ENCODE assay signal across 30 cellular contexts in the genomic region with DNA sequence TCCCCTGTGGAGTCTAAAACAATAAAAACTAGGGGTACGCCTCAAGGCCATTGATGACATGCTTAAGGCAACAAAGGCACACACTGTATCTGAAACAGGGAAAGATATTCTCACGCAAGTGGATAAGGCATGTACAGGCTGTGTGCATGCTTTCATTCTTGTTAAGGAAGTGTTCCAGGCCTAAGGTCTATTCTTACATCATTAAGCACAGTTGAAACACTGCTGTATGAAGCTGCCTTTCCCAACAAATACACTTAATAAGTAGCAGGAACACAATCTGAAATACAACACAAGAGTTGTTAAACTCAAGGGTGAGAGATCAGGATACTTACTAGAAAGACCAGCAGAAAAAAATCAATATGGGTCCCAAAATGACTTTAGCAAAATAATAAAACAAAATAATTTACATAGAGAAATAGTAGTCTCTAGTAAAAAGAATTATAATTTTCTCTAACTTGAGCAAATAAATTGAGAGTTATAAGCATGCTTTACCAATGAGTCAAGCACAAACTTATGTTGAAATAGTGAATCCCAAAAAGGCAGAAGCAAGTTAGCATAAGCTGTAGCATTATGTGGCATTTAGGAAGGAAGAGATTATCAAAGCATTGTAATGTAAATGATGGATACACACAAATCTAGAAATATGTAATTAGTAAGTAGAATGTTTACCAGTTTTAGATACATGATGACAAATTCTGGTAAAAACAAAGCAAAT.
DNase-seq lines count a peak whose midpoint lies in the region; ATAC-seq and TF ChIP-seq lines count a peak whose summit lies in the region.
"Had no signal": no experiment of that assay in that cellular context is flagged by ENCODE, and none has a peak within 500 bp of the region (broad histone marks: within the 10 kb centered on the region; RNA-seq: fewer than 3 reads in every experiment).

No MANE protein-coding gene starts in this region.

- H3K14ac ChIP-seq in mesenchymal stem cell (ENCODE audit: low read length in 2 of 2): no peak overlapping the region

- no peak overlapping the region for H3K4ac ChIP-seq in mesenchymal stem cell (ENCODE audit: low read depth in 1 of 2, low read length in 2 of 2)

- no peak overlapping the region for H4K91ac ChIP-seq in mesenchymal stem cell (ENCODE audit: low read length)

- no peak overlapping the region for H2BK15ac ChIP-seq in mesenchymal stem cell (ENCODE audit: low read depth, poor library complexity, severe bottlenecking)

- peaks cover 4% of the 10 kb centered on the region for H3K9me3 Mint-ChIP-seq in glutamatergic neuron (ENCODE audit: unreplicated experiment)

- no peak overlapping the region for H3K4me2 ChIP-seq in mesenchymal stem cell (ENCODE audit: low read length, poor library complexity, severe bottlenecking)

- no peak for TF ChIP-seq CTCF in AG09309 (IDR thresholded peaks at IDR 0.05; ENCODE audit: control insufficient read depth, insufficient read depth, low read depth, low read length, missing control alignments)
- no peak for TF ChIP-seq CTCF in choroid plexus epithelial cell (conservative IDR thresholded peaks at IDR 0.05; ENCODE audit: low read depth, low read length)
- no peak for TF ChIP-seq CTCF in glutamatergic neuron (IDR thresholded peaks at IDR 0.05; ENCODE audit: partially characterized antibody, unreplicated experiment)

- H3K9me3 ChIP-seq in mesenchymal stem cell (ENCODE audit: control insufficient read depth, low read length): peaks cover 2% of the 10 kb centered on the region
- H3K9me3 ChIP-seq: psoas muscle, transverse colon had no signal

- no peaks in the 10 kb centered on the region for H3K36me3 Mint-ChIP-seq in glutamatergic neuron (ENCODE audit: unreplicated experiment)
- H3K36me3 Mint-ChIP-seq: activated CD8-positive, alpha-beta memory T cell treated with anti-CD3 and anti-CD28 coated beads, Interleukin-2, amount 10 ng/mL, durations not matched to agents 7 days and 5 days; CD14-positive monocyte had no signal

- no peaks in the 10 kb centered on the region for H3K4me1 ChIP-seq in mesenchymal stem cell (ENCODE audit: control insufficient read depth, insufficient read depth, low read depth, low read length)
- H3K4me1 ChIP-seq: gastroesophageal sphincter, left lung, psoas muscle, stomach, transverse colon had no signal

- H3K79me1 ChIP-seq in mesenchymal stem cell (replicated peaks; ENCODE audit: low read length, poor library complexity, severe bottlenecking): no peaks in the 10 kb centered on the region

- DNase-seq in AG09309 (ENCODE audit: low read depth): peak; percentile 27
- DNase-seq in HCEC 1CT: peak; percentile 58
- peak; percentile 74 for DNase-seq in choroid plexus epithelial cell (ENCODE audit: low read depth)
- peak; percentile 46 for DNase-seq in mesenchymal stem cell
- DNase-seq in glutamatergic neuron: no peak
- DNase-seq in T-helper 2 cell: no peak
- no peak for DNase-seq in DMS53 treated with DMSO at 0.1 percent for 48 hours (lab: John Stamatoyannopoulos, UW; ENCODE audit: unreplicated experiment)
- no peak for DNase-seq in stimulated activated naive CD8-positive, alpha-beta T cell treated with anti-CD3 and anti-CD28 coated beads, Interleukin-15, Interleukin-2, amounts not matched to agents 100 U/mL and 50 U/mL, for 24 hours
- DNase-seq: ACHN; activated CD8-positive, alpha-beta memory T cell treated with anti-CD3 and anti-CD28 coated beads, Interleukin-2, amount 10 ng/mL, durations not matched to agents 7 days and 5 days; activated naive CD4-positive, alpha-beta T cell; activated T-cell treated with anti-CD3 and anti-CD28 coated beads, Interleukin-2, amount 50 U/mL, for 48 hours; Calu3; effector CD4-positive, alpha-beta T cell; GOT3; hippocampal formation; left lung; NCI-H1092; NCI-H1930; NCI-H526; psoas muscle; SHP77; stimulated activated CD8-positive, alpha-beta memory T cell treated with anti-CD3 and anti-CD28 coated beads, Interleukin-4, amount 100 ng/mL, for 48 hours; stomach; T-helper 9 cell; transverse colon had no signal

- no peaks in the 10 kb centered on the region for H3K36me3 ChIP-seq in mesenchymal stem cell (ENCODE audit: control insufficient read depth in 1 of 2, insufficient read depth in 2 of 2, low read depth in 1 of 2, low read length in 2 of 2)
- H3K36me3 ChIP-seq: gastroesophageal sphincter, left lung, stomach, transverse colon had no signal

- H3K27me3 ChIP-seq in mesenchymal stem cell (ENCODE audit: control insufficient read depth in 1 of 2, insufficient read depth in 1 of 2, low read length in 2 of 2): no peaks in the 10 kb centered on the region
- H3K27me3 ChIP-seq: gastroesophageal sphincter, left lung, stomach, transverse colon had no signal

- H2AK5ac ChIP-seq in mesenchymal stem cell (ENCODE audit: low read length, severe bottlenecking): no peak overlapping the region

- no peak overlapping the region for H4K8ac ChIP-seq in mesenchymal stem cell (ENCODE audit: low read length)

- peak overlapping the region; percentile 2 for H3K27ac ChIP-seq in mesenchymal stem cell (ENCODE audit: low read length, poor library complexity, severe bottlenecking)
- H3K27ac ChIP-seq: gastroesophageal sphincter, left lung, psoas muscle, stomach, transverse colon had no signal

- peak overlapping the region in 1 of 2 experiments; percentile 88 for H3K18ac ChIP-seq in mesenchymal stem cell (ENCODE audit: low read depth in 1 of 2, low read length in 2 of 2)

- H3K27ac Mint-ChIP-seq in glutamatergic neuron (ENCODE audit: unreplicated experiment): no peak overlapping the region
- H3K27ac Mint-ChIP-seq: activated CD8-positive, alpha-beta memory T cell treated with anti-CD3 and anti-CD28 coated beads, Interleukin-2, amount 10 ng/mL, durations not matched to agents 7 days and 5 days; CD14-positive monocyte; WTC11 had no signal

- H3K4me3 ChIP-seq in AG09309 (ENCODE audit: control insufficient read depth, low read depth, low read length): no peak overlapping the region
- no peak overlapping the region for H3K4me3 ChIP-seq in choroid plexus epithelial cell (ENCODE audit: low read depth, low read length)
- no peak overlapping the region for H3K4me3 ChIP-seq in mesenchymal stem cell (ENCODE audit: insufficient read depth in 1 of 2, low read depth in 1 of 2, low read length in 2 of 2)
- H3K4me3 ChIP-seq: gastroesophageal sphincter, left lung, psoas muscle, stomach, transverse colon had no signal

- no peak overlapping the region for H3K23ac ChIP-seq in mesenchymal stem cell (ENCODE audit: low read length in 2 of 2)

- 97% methylated on average over 2 of the region's 2 CpGs for WGBS in mesenchymal stem cell

- H2BK12ac ChIP-seq in mesenchymal stem cell (ENCODE audit: low read length in 2 of 2): no peak overlapping the region

- H3K27me3 Mint-ChIP-seq in glutamatergic neuron (ENCODE audit: unreplicated experiment): peaks cover 2% of the 10 kb centered on the region
- H3K27me3 Mint-ChIP-seq: activated CD8-positive, alpha-beta memory T cell treated with anti-CD3 and anti-CD28 coated beads, Interleukin-2, amount 10 ng/mL, durations not matched to agents 7 days and 5 days had no signal

- H3K4me1 Mint-ChIP-seq in glutamatergic neuron (ENCODE audit: low read depth, unreplicated experiment): no peaks in the 10 kb centered on the region
- H3K4me1 Mint-ChIP-seq: activated CD8-positive, alpha-beta memory T cell treated with anti-CD3 and anti-CD28 coated beads, Interleukin-2, amount 10 ng/mL, durations not matched to agents 7 days and 5 days; CD14-positive monocyte; WTC11 had no signal

- no peak overlapping the region for H2BK120ac ChIP-seq in mesenchymal stem cell (ENCODE audit: low read depth, low read length)

- no peak overlapping the region for H2AFZ ChIP-seq in mesenchymal stem cell (ENCODE audit: low read depth, low read length)

- no peak overlapping the region for H2BK5ac ChIP-seq in mesenchymal stem cell (ENCODE audit: low read depth, low read length, poor library complexity, severe bottlenecking)

- no peak overlapping the region for H3K4me3 Mint-ChIP-seq in glutamatergic neuron (ENCODE audit: unreplicated experiment)
- H3K4me3 Mint-ChIP-seq: activated CD8-positive, alpha-beta memory T cell treated with anti-CD3 and anti-CD28 coated beads, Interleukin-2, amount 10 ng/mL, durations not matched to agents 7 days and 5 days; CD14-positive monocyte; WTC11 had no signal

- no peak for ATAC-seq in stimulated activated naive CD8-positive, alpha-beta T cell treated with anti-CD3 and anti-CD28 coated beads, Interleukin-15, Interleukin-2, amounts not matched to agents 100 U/mL and 50 U/mL, for 24 hours
- ATAC-seq: activated CD8-positive, alpha-beta memory T cell treated with anti-CD3 and anti-CD28 coated beads, Interleukin-2, amount 10 ng/mL, durations not matched to agents 7 days and 5 days; gastroesophageal sphincter; left lung; Panc1; psoas muscle; WTC11 had no signal

- no peak overlapping the region for H3K9ac ChIP-seq in mesenchymal stem cell (ENCODE audit: low read length)

Comparison
In these comparisons a context has a peak if more than half of its experiments do, and no peak if none do; other contexts are left out.
1. DNase-seq: peak in AG09309 (single experiment), HCEC 1CT (single experiment), choroid plexus epithelial cell (single experiment) and mesenchymal stem cell (single experiment); none in glutamatergic neuron (single experiment), T-helper 2 cell (0 of 5), DMS53 treated with DMSO at 0.1 percent for 48 hours (single experiment) and stimulated activated naive CD8-positive, alpha-beta T cell treated with anti-CD3 and anti-CD28 coated beads, Interleukin-15, Interleukin-2, amounts not matched to agents 100 U/mL and 50 U/mL, for 24 hours (single experiment).